Comparison of ENCODE assay signal across 9 cellular contexts in genomic region chr15:41827290-41827879, GRCh38. TPM values are rescaled to one million over a fixed set of nuclear protein-coding genes. Genes with fewer than 3 reads are reported as not detected.
DNase-seq lines count a peak whose midpoint lies in the region; ATAC-seq, FAIRE-seq and TF ChIP-seq lines count a peak whose summit lies in the region.
"Had no signal": no experiment of that assay in that cellular context is flagged by ENCODE, and none has a peak within 500 bp of the region (broad histone marks: within the 10 kb centered on the region; RNA-seq: fewer than 3 reads in every experiment).

No MANE protein-coding gene starts in this region.

- no peak; the same call in 1 of the 2 replicates for TF ChIP-seq CTCF in OCI-LY1 (IDR thresholded peaks at IDR 0.05; ENCODE audit: low read length)
- TF ChIP-seq CTCF in bronchial epithelial cell (IDR thresholded peaks at IDR 0.05; ENCODE audit: insufficient read depth, low read length, severe bottlenecking): no peak
- TF ChIP-seq CTCF in right lobe of liver (IDR thresholded peaks at IDR 0.05): peak in 1 of 4 donors; percentile 14
- no peak for TF ChIP-seq CTCF in suprapubic skin (IDR thresholded peaks at IDR 0.05)

- no peak overlapping the region for H3K27ac ChIP-seq in OCI-LY1 (ENCODE audit: low read depth, low read length, poor library complexity, severe bottlenecking)
- H3K27ac ChIP-seq in right lobe of liver: no peak overlapping the region
- peak overlapping the region; percentile 90 for H3K27ac ChIP-seq in suprapubic skin

- H3K27me3 ChIP-seq in OCI-LY1 (ENCODE audit: insufficient read depth, low read length) (no peaks in the 10 kb centered on the region), bronchial epithelial cell (ENCODE audit: control insufficient read depth, insufficient read depth, low read length) (no peaks in the 10 kb centered on the region), right lobe of liver (no peaks in the 10 kb centered on the region), suprapubic skin (no peaks in the 10 kb centered on the region)

- H3K4me1 ChIP-seq in OCI-LY1 (ENCODE audit: insufficient read depth, low read length, severe bottlenecking): peaks cover 13% of the 10 kb centered on the region
- H3K4me1 ChIP-seq in right lobe of liver: peaks cover 0 to 14% (median 6%) of the 10 kb centered on the region in 4 donors
- peaks cover 52% of the 10 kb centered on the region for H3K4me1 ChIP-seq in suprapubic skin

- TF ChIP-seq POLR2A in right lobe of liver (IDR thresholded peaks at IDR 0.05) (no peak), suprapubic skin (IDR thresholded peaks at IDR 0.05) (no peak)

- peak overlapping the region; percentile 82 for H3K4me3 ChIP-seq in OCI-LY1 (ENCODE audit: low read depth, low read length, poor library complexity, severe bottlenecking)
- peak overlapping the region; percentile 94 for H3K4me3 ChIP-seq in bronchial epithelial cell (ENCODE audit: low read depth, low read length)
- H3K4me3 ChIP-seq in right lobe of liver: peak overlapping the region; percentile 22 to 91 (median 85)
- H3K4me3 ChIP-seq in suprapubic skin: peak overlapping the region; percentile 80

- no peaks in the 10 kb centered on the region for H3K9me3 ChIP-seq in OCI-LY1 (ENCODE audit: low read length)
- H3K9me3 ChIP-seq in right lobe of liver: no peaks in the 10 kb centered on the region
- H3K9me3 ChIP-seq in suprapubic skin: no peaks in the 10 kb centered on the region

- H3K36me3 ChIP-seq in OCI-LY1 (ENCODE audit: insufficient read depth, low read length) (no peaks in the 10 kb centered on the region), bronchial epithelial cell (ENCODE audit: control insufficient read depth, insufficient read depth, low read length) (peaks cover 34% of the 10 kb centered on the region), right lobe of liver (peaks cover 0 to 2% (median 0%) of the 10 kb centered on the region in 4 donors), suprapubic skin (peaks cover 49% of the 10 kb centered on the region)

- peak overlapping the region; percentile 87 for H3K4me2 ChIP-seq in OCI-LY1 (ENCODE audit: low read length)

- H2AFZ ChIP-seq in OCI-LY1 (ENCODE audit: low read length): 0 out of 2 replicates have a peak overlapping the region, but pooled peaks have one; percentile 39

- WGBS in right lobe of liver (ENCODE audit: insufficient coverage, low coverage, low lambda C conversion rate, missing lambda C conversion rate): 2% methylated on average over 17 of the region's 37 CpGs
- WGBS in suprapubic skin: 2% methylated on average over 27 of the region's 37 CpGs

- intact Hi-C loops in right lobe of liver (cut with DNase I): loop anchor here in 1 of 2 donors (10.0 kb wide), 1 partner anchor 77 kb away; no protein-coding TSS in a partner anchor

- no peaks in the 10 kb centered on the region for H3K79me2 ChIP-seq in OCI-LY1 (ENCODE audit: insufficient read depth, low read length)

- DNase-seq in NCI-H345 (lab: John Stamatoyannopoulos, UW): peak; percentile 57
- DNase-seq in NCI-H345 treated with DMSO at 0.1 percent for 48 hours (lab: John Stamatoyannopoulos, UW; ENCODE audit: unreplicated experiment): no peak
- DNase-seq in bronchial epithelial cell (ENCODE audit: low read depth): peak; percentile 25
- peak in 2 of 3 donors; percentile 41 to 57 for DNase-seq in right lobe of liver
- DNase-seq in suprapubic skin (ENCODE audit: low spot score in 2 of 2): peak in 1 of 2 donors; percentile 82
- no peak for DNase-seq in amygdala (lab: John Stamatoyannopoulos, UW)

- H3F3A ChIP-seq in OCI-LY1 (ENCODE audit: insufficient read depth, low read length): no peaks in the 10 kb centered on the region

- peak overlapping the region; percentile 61 for H3K9ac ChIP-seq in OCI-LY1 (ENCODE audit: low read length)

- no peak for TF ChIP-seq EP300 in suprapubic skin (IDR thresholded peaks at IDR 0.05)

- no peak for FAIRE-seq in bronchial epithelial cell (lab: Jason Lieb, UNC)
- FAIRE-seq: G401.6 had no signal

- no peaks in the 10 kb centered on the region for H4K20me1 ChIP-seq in OCI-LY1 (ENCODE audit: insufficient read depth, low read length)

- ATAC-seq in right lobe of liver (peak; percentile 0 to 3 (median 1)), HG03280 (IDR thresholded peaks at IDR 0.05; ENCODE audit: unreplicated experiment) (no peak)

- no peaks in the 10 kb centered on the region for H3K9me2 ChIP-seq in OCI-LY1 (ENCODE audit: low read depth, low read length)

RNA-seq across cellular contexts. Expression of gene JMJD7, which starts 0.5 kb away (rescaled TPM):
- total RNA-seq in bronchial epithelial cell (22.9 TPM in 2 replicates), right lobe of liver (1 to 10 TPM; 6.0 to 8.6 (median 7.3) TPM), suprapubic skin (10 to 100 TPM; 45.4 to 88.3 (median 60.9) TPM)

RNA-seq across cellular contexts. Expression of gene PLA2G4B, which starts 11.3 kb away (rescaled TPM):
- total RNA-seq in bronchial epithelial cell: 8.2 and 42.6 TPM in 2 replicates
- 1 to 10 TPM in 5 of 6 experiments, under 1 TPM in 1; 0.31 to 7.3 (median 4.7) TPM for total RNA-seq in right lobe of liver
- 100 to 1,000 TPM in 1 of 4 donors, 10 to 100 TPM in 3; 59.7 to 195 (median 73.7) TPM for total RNA-seq in suprapubic skin

RNA-seq across cellular contexts. Expression of gene MAPKBP1, which starts 53.1 kb away (rescaled TPM):
- total RNA-seq in bronchial epithelial cell: 12.9 and 17.9 TPM in 2 replicates
- 1 to 10 TPM; 4.3 to 7.9 (median 5.7) TPM for total RNA-seq in right lobe of liver
- total RNA-seq in suprapubic skin: 100 to 1,000 TPM in 1 of 4 donors, 10 to 100 TPM in 3; 69.3 to 157 (median 81.6) TPM

Comparison
In these comparisons a context has a peak if more than half of its experiments do, and no peak if none do; other contexts are left out.
1. DNase-seq: peak in NCI-H345 (single experiment), bronchial epithelial cell (single experiment) and right lobe of liver (2 of 3); none in NCI-H345 treated with DMSO at 0.1 percent for 48 hours (single experiment) and amygdala (0 of 56).
2. Peak in every context shown above with its lines, with median percentiles within 50 percentile points of each other: H3K4me3 ChIP-seq.